23 cellular contexts compared by ENCODE assay signal in genomic region chr1:243846761-243847160, GRCh38.
"Had no signal": no experiment of that assay in that cellular context is flagged by ENCODE, and none has a peak within 500 bp of the region (broad histone marks: within the 10 kb centered on the region; RNA-seq: fewer than 3 reads in every experiment).

No MANE protein-coding gene starts in this region.

- H3K27ac ChIP-seq: epithelial cell of prostate, left lung, parathyroid adenoma, thoracic aorta, upper lobe of left lung had no signal

- H3K27me3 ChIP-seq: dorsolateral prefrontal cortex, sigmoid colon had no signal

- H3K9me3 ChIP-seq: left lung, sigmoid colon, thoracic aorta, upper lobe of left lung had no signal

- FAIRE-seq: colon had no signal

- H3K4me1 ChIP-seq: parathyroid adenoma had no signal

- H3K9ac ChIP-seq: parathyroid adenoma had no signal

- ATAC-seq: activated CD8-positive, alpha-beta T cell treated with anti-CD3 and anti-CD28 coated beads for 36 hours; activated T-helper 17 cell treated with anti-CD3 and anti-CD28 coated beads, Interleukin-2, amount 50 U/mL, for 72 hours; left lung; stimulated activated naive B cell treated with anti-CD40 and anti-IgM and Interleukin-4, amounts not matched to agents 10 μg/mL and 1 μg/mL and 100 μg/mL, for 72 hours had no signal

- H2AFZ ChIP-seq: parathyroid adenoma had no signal

- H3K79me2 ChIP-seq: parathyroid adenoma had no signal

- H3K4me3 ChIP-seq: left lung, sigmoid colon, thoracic aorta, upper lobe of left lung had no signal

- H3K36me3 ChIP-seq: left lung, sigmoid colon, thoracic aorta, upper lobe of left lung had no signal

- DNase-seq: activated CD4-positive, alpha-beta T cell treated with anti-CD3 and anti-CD28 coated beads for 48 hours; activated CD4-positive, CD25-positive, alpha-beta regulatory T cell; activated CD8-positive, alpha-beta T cell treated with anti-CD3 and anti-CD28 coated beads for 36 hours; activated naive CD4-positive, alpha-beta T cell; activated naive CD8-positive, alpha-beta T cell treated with anti-CD3 and anti-CD28 coated beads for 36 hours; activated T-cell treated with anti-CD3 and anti-CD28 coated beads, Interleukin-2, amount 50 U/mL, for 1 hour; amniotic stem cell; dorsolateral prefrontal cortex; endodermal cell; foreskin fibroblast; glutamatergic neuron; hypothalamus; kidney; left lung; sigmoid colon; stimulated activated CD4-positive, alpha-beta T cell treated with anti-CD3 and anti-CD28 coated beads, Interleukin-4, amount 100 ng/mL, for 4 hours; stimulated activated naive B cell treated with anti-CD40 and anti-IgM and Interleukin-4, amounts not matched to agents 10 μg/mL and 1 μg/mL and 100 μg/mL, for 72 hours; upper lobe of left lung had no signal
